Comparison of ENCODE assay signal across 1 cellular context in genomic region chr2:124973396-124973795, GRCh38.
TF ChIP-seq lines count a peak whose summit lies in the region.

No MANE protein-coding gene starts in this region.

TF ChIP-seq in HepG2, 621 proteins besides CTCF, POLR2A, EP300 and RAD21 (continued from another document):
- TF ChIP-seq THAP8 (CRISPR knock-in tag; IDR thresholded peaks at IDR 0.05; ENCODE audit: borderline replicate concordance) = no peak
